Comparison of ENCODE assay signal across 2 cellular contexts in the genomic region with DNA sequence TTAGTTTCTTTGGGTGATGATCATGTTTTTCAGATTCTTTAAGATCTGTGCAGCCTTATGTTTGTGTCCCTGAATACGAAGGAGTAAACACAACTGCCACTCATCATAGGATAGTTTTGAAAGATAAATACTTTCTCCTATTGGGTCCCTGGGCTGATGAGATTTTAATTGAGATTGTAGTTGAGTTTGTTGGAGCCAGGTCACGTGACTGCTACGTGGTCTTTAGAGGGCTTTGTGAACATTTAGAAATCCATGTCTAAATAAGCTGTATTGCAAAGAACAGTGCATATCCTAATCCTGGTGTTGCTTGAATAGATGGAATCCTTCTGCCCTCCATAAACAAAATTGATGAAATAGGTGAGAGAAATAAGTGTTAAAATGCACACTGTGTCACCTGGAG.
TF ChIP-seq lines count a peak whose summit lies in the region.

No MANE protein-coding gene starts in this region.

TF ChIP-seq in A549, 52 proteins besides CTCF, POLR2A, EP300 and RAD21 (continued from another document):
- TF ChIP-seq, protein P1, sequence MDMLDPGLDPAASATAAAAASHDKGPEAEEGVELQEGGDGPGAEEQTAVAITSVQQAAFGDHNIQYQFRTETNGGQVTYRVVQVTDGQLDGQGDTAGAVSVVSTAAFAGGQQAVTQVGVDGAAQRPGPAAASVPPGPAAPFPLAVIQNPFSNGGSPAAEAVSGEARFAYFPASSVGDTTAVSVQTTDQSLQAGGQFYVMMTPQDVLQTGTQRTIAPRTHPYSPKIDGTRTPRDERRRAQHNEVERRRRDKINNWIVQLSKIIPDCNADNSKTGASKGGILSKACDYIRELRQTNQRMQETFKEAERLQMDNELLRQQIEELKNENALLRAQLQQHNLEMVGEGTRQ (IDR thresholded peaks at IDR 0.05), result 0 out of 2 replicates have a peak, but pooled peaks have one; percentile 11

TF ChIP-seq in K562, 482 proteins besides CTCF, POLR2A, EP300 and RAD21:
- TF ChIP-seq, protein P2, sequence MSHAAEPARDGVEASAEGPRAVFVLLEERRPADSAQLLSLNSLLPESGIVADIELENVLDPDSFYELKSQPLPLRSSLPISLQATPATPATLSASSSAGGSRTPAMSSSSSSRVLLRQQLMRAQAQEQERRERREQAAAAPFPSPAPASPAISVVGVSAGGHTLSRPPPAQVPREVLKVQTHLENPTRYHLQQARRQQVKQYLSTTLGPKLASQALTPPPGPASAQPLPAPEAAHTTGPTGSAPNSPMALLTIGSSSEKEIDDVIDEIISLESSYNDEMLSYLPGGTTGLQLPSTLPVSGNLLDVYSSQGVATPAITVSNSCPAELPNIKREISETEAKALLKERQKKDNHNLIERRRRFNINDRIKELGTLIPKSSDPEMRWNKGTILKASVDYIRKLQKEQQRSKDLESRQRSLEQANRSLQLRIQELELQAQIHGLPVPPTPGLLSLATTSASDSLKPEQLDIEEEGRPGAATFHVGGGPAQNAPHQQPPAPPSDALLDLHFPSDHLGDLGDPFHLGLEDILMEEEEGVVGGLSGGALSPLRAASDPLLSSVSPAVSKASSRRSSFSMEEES (CRISPR knock-in tag; IDR thresholded peaks at IDR 0.05), result peak; percentile 85
- TF ChIP-seq POLR2AphosphoS2 (IDR thresholded peaks at IDR 0.05; ENCODE audit: low read length), result no peak
